In genomic region chr17:45221081-45221996, GRCh38 we compare ENCODE assay signal across 8 cellular contexts. TPM values are rescaled to one million over a fixed set of nuclear protein-coding genes. Genes with fewer than 3 reads are reported as not detected.
DNase-seq lines count a peak whose midpoint lies in the region; ATAC-seq and TF ChIP-seq lines count a peak whose summit lies in the region.

A gene with protein sequence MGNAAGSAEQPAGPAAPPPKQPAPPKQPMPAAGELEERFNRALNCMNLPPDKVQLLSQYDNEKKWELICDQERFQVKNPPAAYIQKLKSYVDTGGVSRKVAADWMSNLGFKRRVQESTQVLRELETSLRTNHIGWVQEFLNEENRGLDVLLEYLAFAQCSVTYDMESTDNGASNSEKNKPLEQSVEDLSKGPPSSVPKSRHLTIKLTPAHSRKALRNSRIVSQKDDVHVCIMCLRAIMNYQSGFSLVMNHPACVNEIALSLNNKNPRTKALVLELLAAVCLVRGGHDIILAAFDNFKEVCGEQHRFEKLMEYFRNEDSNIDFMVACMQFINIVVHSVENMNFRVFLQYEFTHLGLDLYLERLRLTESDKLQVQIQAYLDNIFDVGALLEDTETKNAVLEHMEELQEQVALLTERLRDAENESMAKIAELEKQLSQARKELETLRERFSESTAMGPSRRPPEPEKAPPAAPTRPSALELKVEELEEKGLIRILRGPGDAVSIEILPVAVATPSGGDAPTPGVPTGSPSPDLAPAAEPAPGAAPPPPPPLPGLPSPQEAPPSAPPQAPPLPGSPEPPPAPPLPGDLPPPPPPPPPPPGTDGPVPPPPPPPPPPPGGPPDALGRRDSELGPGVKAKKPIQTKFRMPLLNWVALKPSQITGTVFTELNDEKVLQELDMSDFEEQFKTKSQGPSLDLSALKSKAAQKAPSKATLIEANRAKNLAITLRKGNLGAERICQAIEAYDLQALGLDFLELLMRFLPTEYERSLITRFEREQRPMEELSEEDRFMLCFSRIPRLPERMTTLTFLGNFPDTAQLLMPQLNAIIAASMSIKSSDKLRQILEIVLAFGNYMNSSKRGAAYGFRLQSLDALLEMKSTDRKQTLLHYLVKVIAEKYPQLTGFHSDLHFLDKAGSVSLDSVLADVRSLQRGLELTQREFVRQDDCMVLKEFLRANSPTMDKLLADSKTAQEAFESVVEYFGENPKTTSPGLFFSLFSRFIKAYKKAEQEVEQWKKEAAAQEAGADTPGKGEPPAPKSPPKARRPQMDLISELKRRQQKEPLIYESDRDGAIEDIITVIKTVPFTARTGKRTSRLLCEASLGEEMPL (plus strand): TSS chr17:45221885. CDS start chr17:45222125, 240 bp downstream.

- H3K9me3 ChIP-seq in BLaER1 (no peaks in the 10 kb centered on the region), HAP-1 (no peaks in the 10 kb centered on the region), T-helper 17 cell (ENCODE audit: control insufficient read depth, low read length, poor library complexity, severe bottlenecking) (no peaks in the 10 kb centered on the region)

- in situ Hi-C loops in HAP-1 (cut with MboI; ENCODE audit: low sequenced_read_pairs) (no loop called here), brain microvascular endothelial cell (cut with HindIII; ENCODE audit: low pct_ligation_motif_present, low sequenced_read_pairs) (loop anchor here (25.0 kb wide), 1 partner anchor 166 kb away; no protein-coding TSS in a partner anchor)

- H3K4me3 Mint-ChIP-seq in T-helper 17 cell: peak within 1 kb of the TSS; percentile 98

- peak within 1 kb of the TSS; percentile 94 for H3K27ac ChIP-seq in BLaER1
- no peak within 1 kb of the TSS for H3K27ac ChIP-seq in brain microvascular endothelial cell
- H3K27ac ChIP-seq in layer of hippocampus (ENCODE audit: low read depth, low read length): peak within 1 kb of the TSS; percentile 57

- peak within 1 kb of the TSS; percentile 90 for H3K9ac ChIP-seq in BLaER1

- peaks cover 71% of the 10 kb centered on the region for H3K4me1 ChIP-seq in BLaER1
- no peaks in the 10 kb centered on the region for H3K4me1 ChIP-seq in HAP-1

- peak within 1 kb of the TSS; percentile 100 for H3K27ac Mint-ChIP-seq in T-helper 17 cell

- TF ChIP-seq CTCF in brain microvascular endothelial cell (IDR thresholded peaks at IDR 0.05; ENCODE audit: low read depth, low read length, missing control alignments): no peak

- H3K4me1 Mint-ChIP-seq in T-helper 17 cell: peaks cover 49% of the 10 kb centered on the region

- H3K36me3 Mint-ChIP-seq in T-helper 17 cell (ENCODE audit: low read depth): peaks cover 11% of the 10 kb centered on the region

- H3K36me3 ChIP-seq in BLaER1 (no peaks in the 10 kb centered on the region), HAP-1 (replicated peaks) (no peaks in the 10 kb centered on the region), brain microvascular endothelial cell (replicated peaks) (no peaks in the 10 kb centered on the region)

- peak in 1 of 2 experiments; percentile 43 for DNase-seq in HAP-1 (ENCODE audit: low spot score in 2 of 2)
- peak; percentile 50 to 53 (median 52) for DNase-seq in T-helper 17 cell
- no peak for DNase-seq in brain microvascular endothelial cell
- peak; percentile 28 to 52 for DNase-seq in stimulated activated CD4-positive, alpha-beta T cell treated with anti-CD3 and anti-CD28 coated beads, Interleukin-2, amount 100 ng/mL, for 48 hours
- DNase-seq in NCI-H446 treated with DMSO at 0.1 percent for 48 hours (lab: John Stamatoyannopoulos, UW): no peak
- DNase-seq in SW 1271 (lab: John Stamatoyannopoulos, UW): no peak

- peak within 1 kb of the TSS; percentile 83 for H3K4me3 ChIP-seq in BLaER1
- peak within 1 kb of the TSS; percentile 18 for H3K4me3 ChIP-seq in HAP-1
- peak within 1 kb of the TSS; percentile 44 for H3K4me3 ChIP-seq in brain microvascular endothelial cell (ENCODE audit: low read depth, low read length)

- no peaks in the 10 kb centered on the region for H3K27me3 Mint-ChIP-seq in T-helper 17 cell

- H4K20me1 ChIP-seq in BLaER1: no peaks in the 10 kb centered on the region

- peak within 1 kb of the TSS; percentile 98 for H3K4me2 ChIP-seq in BLaER1

- no peak for ATAC-seq in T-helper 17 cell

- H3K27me3 ChIP-seq in BLaER1: no peaks in the 10 kb centered on the region
- peaks cover 37% of the 10 kb centered on the region for H3K27me3 ChIP-seq in HAP-1 (ENCODE audit: low read depth)
- H3K27me3 ChIP-seq in brain microvascular endothelial cell (replicated peaks): peaks cover 15% of the 10 kb centered on the region
- H3K27me3 ChIP-seq in layer of hippocampus (ENCODE audit: control insufficient read depth, insufficient read depth, low read length): peaks cover 14% of the 10 kb centered on the region

RNA-seq across cellular contexts. Expression of the gene that starts here (rescaled TPM):
- total RNA-seq in T-helper 17 cell: 100 to 1,000 TPM; 509 to 550 TPM

Comparison
In these comparisons a context has a peak if more than half of its experiments do, and no peak if none do; other contexts are left out.
1. H3K4me3 ChIP-seq: peak in every context shown above with its lines; median percentile 83 in BLaER1; 44 in brain microvascular endothelial cell; 18 in HAP-1.
2. DNase-seq: peak in T-helper 17 cell (3 of 3) and stimulated activated CD4-positive, alpha-beta T cell treated with anti-CD3 and anti-CD28 coated beads, Interleukin-2, amount 100 ng/mL, for 48 hours (2 of 2); none in brain microvascular endothelial cell (single experiment), NCI-H446 treated with DMSO at 0.1 percent for 48 hours (single experiment) and SW 1271 (0 of 2).